16 cellular contexts compared by ENCODE assay signal in genomic region chr6:118621799-118622470, GRCh38.
"Had no signal": no experiment of that assay in that cellular context is flagged by ENCODE, and none has a peak within 500 bp of the region (broad histone marks: within the 10 kb centered on the region; RNA-seq: fewer than 3 reads in every experiment).

No MANE protein-coding gene starts in this region.

- H3K4me1 ChIP-seq: suprapubic skin had no signal

- H3K27ac ChIP-seq: adrenal gland, suprapubic skin had no signal

- H3K9me2 ChIP-seq: SK-N-SH had no signal

- DNase-seq: activated CD4-positive, alpha-beta T cell treated with anti-CD3 and anti-CD28 coated beads, Interleukin-2, amount 10 ng/mL, durations not matched to agents 7 days and 5 days; activated CD8-positive, alpha-beta T cell treated with anti-CD3 and anti-CD28 coated beads, Interleukin-2, amount 10 ng/mL, durations not matched to agents 7 days and 5 days; activated naive CD4-positive, alpha-beta T cell treated with Interleukin-2 at 50 U/mL for 16 hours; activated T-cell treated with anti-CD3 and anti-CD28 coated beads, Interleukin-2, amount 50 U/mL, for 24 hours; adrenal gland; caudate nucleus; hypothalamus; mesenchymal stem cell; posterior cingulate gyrus; retina; SK-N-SH; small intestine; stimulated activated CD4-positive, alpha-beta T cell treated with anti-CD3 and anti-CD28 coated beads, Interleukin-4, amount 100 ng/mL, for 1 hour; stimulated activated naive CD8-positive, alpha-beta T cell treated with anti-CD3 and anti-CD28 coated beads, Interleukin-15, amount 100 ng/mL, for 72 hours; trophoblast cell had no signal

- ATAC-seq: activated CD8-positive, alpha-beta T cell treated with anti-CD3 and anti-CD28 coated beads, Interleukin-2, amount 10 ng/mL, durations not matched to agents 7 days and 5 days; stimulated activated naive CD8-positive, alpha-beta T cell treated with anti-CD3 and anti-CD28 coated beads, Interleukin-15, amount 100 ng/mL, for 72 hours had no signal

- H3K4me3 ChIP-seq: adrenal gland, suprapubic skin had no signal

- H3K4me2 ChIP-seq: SK-N-SH had no signal

- H3K36me3 ChIP-seq: adrenal gland, suprapubic skin had no signal

- H3K9me3 ChIP-seq: adrenal gland, SK-N-SH, suprapubic skin had no signal

- H3K27me3 ChIP-seq: adrenal gland, suprapubic skin had no signal
